ENCODE assay signal across 8 cellular contexts in genomic region chr11:68855205-68855978, GRCh38. TPM values are rescaled to one million over a fixed set of nuclear protein-coding genes. Genes with fewer than 3 reads are reported as not detected.
DNase-seq lines count a peak whose midpoint lies in the region; ATAC-seq and TF ChIP-seq lines count a peak whose summit lies in the region.

No MANE protein-coding gene starts in this region.

- TF ChIP-seq CTCF in GM13976 (IDR thresholded peaks at IDR 0.05; ENCODE audit: borderline replicate concordance, control extremely low read depth, extremely low read depth, insufficient read depth, missing control alignments) (no peak), right lobe of liver (IDR thresholded peaks at IDR 0.05) (peak in 1 of 4 donors; percentile 12), testis (IDR thresholded peaks at IDR 0.05) (no peak)

- TF ChIP-seq POLR2A in right lobe of liver (IDR thresholded peaks at IDR 0.05) (no peak), testis (IDR thresholded peaks at IDR 0.05) (no peak)

- DNase-seq in GM13976 (ENCODE audit: low spot score) (peak; percentile 75), SJCRH30 (peak; percentile 44 to 56), dermis blood vessel endothelial cell (peak; percentile 93), right lobe of liver (peak in 2 of 3 donors; percentile 69 to 74), testis (peak; percentile 44), NCI-H226 (no peak)

- intact Hi-C loops in right lobe of liver (cut with DNase I), result no loop called here
- intact Hi-C loops in testis (cut with DNase I; ENCODE audit: low total_unique reads), result no loop called here

- WGBS in right lobe of liver (ENCODE audit: insufficient coverage, low coverage, low lambda C conversion rate, missing lambda C conversion rate), result 40% methylated on average over 23 of the region's 62 CpGs
- WGBS in testis, 2 donors, result 4 to 11% methylated on average over 11 to 38 of the region's 62 CpGs

- H3K27ac ChIP-seq in SJCRH30 (no peak overlapping the region), right lobe of liver (peak overlapping the region; percentile 14 to 87 (median 75)), testis (peak overlapping the region; percentile 28 to 50)

- H3K9me3 ChIP-seq in SJCRH30 (replicated peaks) (no peaks in the 10 kb centered on the region), right lobe of liver (no peaks in the 10 kb centered on the region), testis (no peaks in the 10 kb centered on the region)

- in situ Hi-C loops in GM13976 (cut with MboI; ENCODE audit: low sequenced_read_pairs, unreplicated experiment), result no loop called here

- H3K36me3 ChIP-seq in SJCRH30 (no peaks in the 10 kb centered on the region), right lobe of liver (no peaks in the 10 kb centered on the region), testis (ENCODE audit: low read depth, missing control alignments) (no peaks in the 10 kb centered on the region)

- H3K4me3 ChIP-seq in SJCRH30 (peak overlapping the region; percentile 49), right lobe of liver (peak overlapping the region; percentile 31 to 45 (median 35)), testis (peak overlapping the region; percentile 55 to 64)

- H3K4me1 ChIP-seq in SJCRH30 (no peaks in the 10 kb centered on the region), right lobe of liver (peaks cover 5 to 19% (median 11%) of the 10 kb centered on the region in 4 donors), testis (peaks cover 12% of the 10 kb centered on the region)

- H3K27me3 ChIP-seq in SJCRH30 (no peaks in the 10 kb centered on the region), right lobe of liver (no peaks in the 10 kb centered on the region), testis (no peaks in the 10 kb centered on the region)

- ATAC-seq in right lobe of liver (peak; percentile 48 to 79 (median 68)), HG02885 (IDR thresholded peaks at IDR 0.05; ENCODE audit: poor library complexity, unreplicated experiment) (no peak), GM18520 (IDR thresholded peaks at IDR 0.05; ENCODE audit: unreplicated experiment) (no peak)

RNA-seq across cellular contexts. Expression of gene CPT1A, which starts 13.7 kb away (rescaled TPM):
- 0.02 and 0.51 TPM in 2 replicates for total RNA-seq in SJCRH30 (2014; rRNA removed; shearing (Covaris generic))
- 141 and 197 TPM in 2 replicates for total RNA-seq in dermis blood vessel endothelial cell
- 100 to 1,000 TPM in 3 of 6 experiments, 10 to 100 TPM in 3; 30.5 to 152 (median 90.8) TPM for total RNA-seq in right lobe of liver
- total RNA-seq in testis, result 10 to 100 TPM; 49.1 to 58.5 TPM
- 39.2 TPM for polyA plus RNA-seq in testis (ENCODE audit: insufficient read depth, low read depth, low replicate concordance)

RNA-seq across cellular contexts. Expression of gene MRPL21, which starts 48.2 kb away (rescaled TPM):
- 37.6 and 39.0 TPM in 2 replicates for total RNA-seq in SJCRH30 (2014; rRNA removed; shearing (Covaris generic))
- total RNA-seq in dermis blood vessel endothelial cell, result 50.5 and 54.7 TPM in 2 replicates
- 10 to 100 TPM; 18.8 to 50.4 (median 26.0) TPM for total RNA-seq in right lobe of liver
- 10 to 100 TPM; 43.2 to 45.0 TPM for total RNA-seq in testis
- polyA plus RNA-seq in testis (ENCODE audit: insufficient read depth, low read depth, low replicate concordance), result 96.2 TPM

RNA-seq across cellular contexts. Expression of gene IGHMBP2, which starts 48.3 kb away (rescaled TPM):
- 8.7 and 11.1 TPM in 2 replicates for total RNA-seq in SJCRH30 (2014; rRNA removed; shearing (Covaris generic))
- total RNA-seq in dermis blood vessel endothelial cell (12.1 and 20.9 TPM in 2 replicates), right lobe of liver (10 to 100 TPM in 4 of 6 experiments, 1 to 10 TPM in 2; 5.8 to 21.2 (median 11.5) TPM), testis (10 to 100 TPM; 42.6 to 47.1 TPM)
- 68.9 TPM for polyA plus RNA-seq in testis (ENCODE audit: insufficient read depth, low read depth, low replicate concordance)

Comparison
In these comparisons a context has a peak if more than half of its experiments do, and no peak if none do; other contexts are left out.
1. ATAC-seq: peak in right lobe of liver (4 of 4); none in HG02885 (single experiment) and GM18520 (single experiment).
2. RNA of gene CPT1A, which starts 13.7 kb away (total RNA-seq): 141 to 197 TPM in dermis blood vessel endothelial cell, 30.5 to 152 TPM in right lobe of liver and 49.1 to 58.5 TPM in testis; 0.02 to 0.51 TPM in SJCRH30; every median in the first group is over 10 times any median in the second.
3. Peak in every context shown above with its lines, with median percentiles within 50 percentile points of each other: H3K4me3 ChIP-seq.